ENCODE assay signal across 8 cellular contexts in genomic region chr5:82885657-82886389, GRCh38.
A peak's percentile ranks its signal among the peaks of the same experiment; 100 is the strongest.
DNase-seq lines count a peak whose midpoint lies in the region; ATAC-seq and TF ChIP-seq lines count a peak whose summit lies in the region.

No MANE protein-coding gene starts in this region.

- in situ Hi-C loops in Caki2 (cut with HindIII; ENCODE audit: low pct_unique_long_range_greater_than_20kb, low sequenced_read_pairs) = no loop called here

- H3K4me1 ChIP-seq in fibroblast of lung (ENCODE audit: control insufficient read depth, extremely low read depth, insufficient read depth, low read length) (no peaks in the 10 kb centered on the region), Karpas-422 (ENCODE audit: low read length) (no peaks in the 10 kb centered on the region)

- H3K4me3 ChIP-seq in fibroblast of lung (replicated peaks in 1 of 4; ENCODE audit: control extremely low read depth in 1 of 4, insufficient read depth in 1 of 4, low read depth in 3 of 4, low read length in 4 of 4) (no peak overlapping the region), Karpas-422 (ENCODE audit: low read length) (no peak overlapping the region)

- H3K27me3 ChIP-seq in fibroblast of lung (ENCODE audit: control insufficient read depth, insufficient read depth, low read length) (no peaks in the 10 kb centered on the region), Karpas-422 (ENCODE audit: low read length) (no peaks in the 10 kb centered on the region)

- H3K9me2 ChIP-seq in Karpas-422 (replicated peaks; ENCODE audit: insufficient read depth, low read length) = no peaks in the 10 kb centered on the region

- DNase-seq in Caki2 (ENCODE audit: low read depth) (peak; percentile 78), fibroblast of lung (ENCODE audit: low read depth in 2 of 2) (peak; percentile 13 to 78), Karpas-422 (no peak), COLO668 (lab: John Stamatoyannopoulos, UW; ENCODE audit: unreplicated experiment) (no peak), epidermal melanocyte (ENCODE audit: insufficient read length, low spot score) (no peak)
- no peak for DNase-seq in effector CD4-positive, alpha-beta T cell

- H3K9ac ChIP-seq in fibroblast of lung (ENCODE audit: insufficient read depth, low read length) (no peak overlapping the region), Karpas-422 (ENCODE audit: low read length) (no peak overlapping the region)

- ATAC-seq in GM21515 (IDR thresholded peaks at IDR 0.05; ENCODE audit: unreplicated experiment) = peak; percentile 53
- ATAC-seq in HG03565 (IDR thresholded peaks at IDR 0.05; ENCODE audit: unreplicated experiment) = peak; percentile 50

- H3K36me3 ChIP-seq in fibroblast of lung (ENCODE audit: control insufficient read depth, insufficient read depth, low read length) (no peaks in the 10 kb centered on the region), Karpas-422 (ENCODE audit: insufficient read depth, low read length) (no peaks in the 10 kb centered on the region)

- H2AFZ ChIP-seq in fibroblast of lung (ENCODE audit: low read length) (no peak overlapping the region), Karpas-422 (ENCODE audit: low read length) (no peak overlapping the region)

- H3K27ac ChIP-seq in fibroblast of lung (ENCODE audit: insufficient read depth, low read length) = no peak overlapping the region
- H3K27ac ChIP-seq in Karpas-422 (ENCODE audit: low read length) = no peak overlapping the region

- no peak overlapping the region for H3K4me2 ChIP-seq in fibroblast of lung (ENCODE audit: extremely low read depth, insufficient read depth, low read length)
- H3K4me2 ChIP-seq in Karpas-422 (ENCODE audit: low read depth, low read length, poor library complexity, severe bottlenecking) = no peak overlapping the region

- H4K20me1 ChIP-seq in fibroblast of lung (ENCODE audit: control insufficient read depth, extremely low read depth, insufficient read depth, low read length) (no peaks in the 10 kb centered on the region), Karpas-422 (ENCODE audit: insufficient read depth, low read depth, low read length) (no peaks in the 10 kb centered on the region)

- H3K9me3 ChIP-seq in fibroblast of lung (ENCODE audit: control insufficient read depth, insufficient read depth, low read depth, low read length) (no peaks in the 10 kb centered on the region), Karpas-422 (ENCODE audit: low read length) (no peaks in the 10 kb centered on the region)

- TF ChIP-seq CTCF in fibroblast of lung (conservative IDR thresholded peaks at IDR 0.05 in 1 of 2, IDR thresholded peaks at IDR 0.05 in 1 of 2; ENCODE audit: low read depth in 1 of 2, low read length in 2 of 2) = no peak

- no peaks in the 10 kb centered on the region for H3K79me2 ChIP-seq in fibroblast of lung (ENCODE audit: control insufficient read depth, insufficient read depth, low read length)
- no peaks in the 10 kb centered on the region for H3K79me2 ChIP-seq in Karpas-422 (ENCODE audit: low read length)

Comparison
In these comparisons a context has a peak if more than half of its experiments do, and no peak if none do; other contexts are left out.
1. DNase-seq: peak in Caki2 (single experiment) and fibroblast of lung (2 of 2); none in effector CD4-positive, alpha-beta T cell (single experiment), Karpas-422 (single experiment), COLO668 (single experiment) and epidermal melanocyte (single experiment).